ENCODE assay signal across 22 cellular contexts in genomic region chr2:46434851-46435273, GRCh38. TPM values are rescaled to one million over a fixed set of nuclear protein-coding genes. Genes with fewer than 3 reads are reported as not detected.
DNase-seq lines count a peak whose midpoint lies in the region; FAIRE-seq and TF ChIP-seq lines count a peak whose summit lies in the region.
"Had no signal": no experiment of that assay in that cellular context is flagged by ENCODE, and none has a peak within 500 bp of the region (broad histone marks: within the 10 kb centered on the region; RNA-seq: fewer than 3 reads in every experiment).

No MANE protein-coding gene starts in this region.

- H3K23ac ChIP-seq in H1 (ENCODE audit: insufficient read length): no peak overlapping the region
- H3K23ac ChIP-seq in mesendoderm (ENCODE audit: low read length): no peak overlapping the region

- TF ChIP-seq EP300 in H1 (IDR thresholded peaks at IDR 0.05; ENCODE audit: borderline replicate concordance in 1 of 2, low read depth in 2 of 2, low read length in 2 of 2): no peak

- peaks cover 1% of the 10 kb centered on the region for H3K27me3 Mint-ChIP-seq in endothelial cell (ENCODE audit: unreplicated experiment)

- no peaks in the 10 kb centered on the region for H3K79me1 ChIP-seq in H1 (ENCODE audit: low read depth, low read length)
- no peaks in the 10 kb centered on the region for H3K79me1 ChIP-seq in mesendoderm (ENCODE audit: low read length)

- H3K36me3 ChIP-seq in H1 (ENCODE audit: control insufficient read depth in 2 of 4, insufficient read depth in 4 of 4, low read length in 3 of 4) (no peaks in the 10 kb centered on the region), mesendoderm (ENCODE audit: control insufficient read depth, insufficient read depth, low read length) (no peaks in the 10 kb centered on the region)
- H3K36me3 ChIP-seq: BLaER1, Peyer's patch, uterus had no signal

- no peak overlapping the region for H2BK5ac ChIP-seq in H1 (ENCODE audit: low read depth, low read length)
- no peak overlapping the region for H2BK5ac ChIP-seq in mesendoderm (ENCODE audit: low read length)

- H3K23me2 ChIP-seq in H1 (ENCODE audit: low read depth, low read length): no peaks in the 10 kb centered on the region

- H4K20me1 ChIP-seq in H1 (replicated peaks in 1 of 2; ENCODE audit: control insufficient read depth in 1 of 2, insufficient read depth in 2 of 2, low read length in 2 of 2): no peaks in the 10 kb centered on the region
- H4K20me1 ChIP-seq: BLaER1 had no signal

- no peak overlapping the region for H2AFZ ChIP-seq in H1 (ENCODE audit: low read length)

- H3K9ac ChIP-seq in H1 (replicated peaks in 1 of 4; ENCODE audit: extremely low read depth in 1 of 4, low read depth in 3 of 4, low read length in 3 of 4): no peak overlapping the region
- H3K9ac ChIP-seq in mesendoderm (ENCODE audit: low read length): no peak overlapping the region
- H3K9ac ChIP-seq: BLaER1 had no signal

- H3K18ac ChIP-seq in H1 (ENCODE audit: extremely low read depth, low read length) (no peak overlapping the region), mesendoderm (ENCODE audit: low read length) (no peak overlapping the region)

- CTCF ChIA-PET in H1 (lab: Charles Lee; ENCODE audit: partially characterized antibody): interaction anchor here (1.3 kb wide), 1 partner anchor 364 kb away, joined by 3 read pairs; no protein-coding TSS in a partner anchor

- no peaks in the 10 kb centered on the region for H3K9me3 ChIP-seq in H1 (ENCODE audit: insufficient read depth in 2 of 2, low read depth in 1 of 2, low read length in 1 of 2)
- H3K9me3 ChIP-seq: BLaER1, Peyer's patch, uterus had no signal

- H2AK5ac ChIP-seq in H1 (ENCODE audit: low read depth, low read length) (no peak overlapping the region), mesendoderm (ENCODE audit: low read length) (no peak overlapping the region)

- no peak for TF ChIP-seq RAD21 in H1 (IDR thresholded peaks at IDR 0.05 in 1 of 2, conservative IDR thresholded peaks at IDR 0.05 in 1 of 2; ENCODE audit: low read depth in 2 of 2, low read length in 2 of 2)

- H3K4ac ChIP-seq in H1 (replicated peaks; ENCODE audit: insufficient read length, low read depth, low read length) (no peak overlapping the region), mesendoderm (ENCODE audit: low read depth, low read length) (peak overlapping the region; percentile 16)

- no peak overlapping the region for H4K91ac ChIP-seq in H1 (replicated peaks; ENCODE audit: insufficient read length, low read length)

- no peaks in the 10 kb centered on the region for H3K36me3 Mint-ChIP-seq in endothelial cell (ENCODE audit: low read depth, unreplicated experiment)

- H3K4me3 ChIP-seq in AG10803 (ENCODE audit: low read length): no peak overlapping the region
- no peak overlapping the region for H3K4me3 ChIP-seq in H1 (ENCODE audit: extremely low read depth in 1 of 4, insufficient read depth in 2 of 4, low read depth in 3 of 4, low read length in 4 of 4)
- H3K4me3 ChIP-seq in mesendoderm (ENCODE audit: low read length): no peak overlapping the region
- H3K4me3 ChIP-seq: BLaER1, Peyer's patch, uterus had no signal

- H3K4me1 Mint-ChIP-seq in endothelial cell (ENCODE audit: unreplicated experiment): peaks cover 6% of the 10 kb centered on the region

- peak; percentile 48 for DNase-seq in AG10803 (ENCODE audit: low read depth)
- peak; percentile 16 for DNase-seq in NCI-H226
- no peak for DNase-seq in H1 (ENCODE audit: low read depth in 1 of 2, low spot score in 2 of 2)
- DNase-seq in mesendoderm: peak; percentile 37
- DNase-seq in NCI-H146 (lab: John Stamatoyannopoulos, UW): no peak
- DNase-seq in NCI-H446 treated with DMSO at 0.1 percent for 48 hours (lab: John Stamatoyannopoulos, UW): no peak
- DNase-seq in endothelial cell (ENCODE audit: low spot score): no peak
- no peak for DNase-seq in GM12891 (ENCODE audit: insufficient read length, low spot score)
- DNase-seq: activated T-cell treated with anti-CD3 and anti-CD28 coated beads, Interleukin-2, amount 50 U/mL, for 4 hours; aorta; GOT3; NCI-H1105; Peyer's patch; stimulated activated CD8-positive, alpha-beta memory T cell treated with anti-CD3 and anti-CD28 coated beads, Interleukin-4, amount 100 ng/mL, for 48 hours; T-helper 2 cell; uterus had no signal

- H2BK15ac ChIP-seq in H1 (ENCODE audit: low read length) (no peak overlapping the region), mesendoderm (replicated peaks; ENCODE audit: low read depth) (no peak overlapping the region)

- no peak overlapping the region for H2BK20ac ChIP-seq in H1 (ENCODE audit: low read length)

- H3K27me3 ChIP-seq in H1 (replicated peaks in 1 of 4; ENCODE audit: control insufficient read depth in 3 of 4, extremely low read depth in 1 of 4, insufficient read depth in 3 of 4, low read length in 3 of 4) (no peaks in the 10 kb centered on the region), mesendoderm (ENCODE audit: insufficient read depth, low read length, poor library complexity) (no peaks in the 10 kb centered on the region)
- H3K27me3 ChIP-seq: BLaER1, Peyer's patch, uterus had no signal

- H3K4me3 Mint-ChIP-seq in endothelial cell (ENCODE audit: unreplicated experiment): no peak overlapping the region
- H3K4me3 Mint-ChIP-seq: activated T-cell treated with anti-CD3 and anti-CD28 coated beads, Interleukin-2, amount 50 U/mL, for 4 hours had no signal

- no peak overlapping the region for H4K5ac ChIP-seq in H1 (ENCODE audit: insufficient read length, low read depth, low read length)
- no peak overlapping the region for H4K5ac ChIP-seq in mesendoderm (ENCODE audit: low read length)

- H2BK12ac ChIP-seq in H1 (ENCODE audit: low read depth, low read length): no peak overlapping the region

- H3K4me1 ChIP-seq in H1 (replicated peaks in 1 of 4; ENCODE audit: control insufficient read depth in 3 of 4, insufficient read depth in 4 of 4, low read length in 3 of 4) (peaks cover 0 to 6% (median 5%) of the 10 kb centered on the region in 4 experiments; a peak in 4 of 7 replicates), mesendoderm (ENCODE audit: control insufficient read depth, low read depth, low read length) (no peaks in the 10 kb centered on the region)
- H3K4me1 ChIP-seq: Peyer's patch had no signal

- no peak overlapping the region for H2BK120ac ChIP-seq in H1 (replicated peaks; ENCODE audit: low read depth, low read length)
- no peak overlapping the region for H2BK120ac ChIP-seq in mesendoderm (ENCODE audit: low read depth, low read length)

- no peak overlapping the region for H3K27ac ChIP-seq in H1 (ENCODE audit: low read depth, low read length)
- no peak overlapping the region for H3K27ac ChIP-seq in mesendoderm (ENCODE audit: low read depth, low read length)
- H3K27ac ChIP-seq: BLaER1, Peyer's patch had no signal

- TF ChIP-seq CTCF in AG10803 (conservative IDR thresholded peaks at IDR 0.05; ENCODE audit: low read length): no peak
- no peak for TF ChIP-seq CTCF in H1 (IDR thresholded peaks at IDR 0.05; ENCODE audit: control extremely low read depth in 1 of 3, insufficient read depth in 1 of 3, low read depth in 1 of 3, low read length in 3 of 3)
- no peak for TF ChIP-seq CTCF in endothelial cell (IDR thresholded peaks at IDR 0.05; ENCODE audit: unreplicated experiment)

- no peak overlapping the region for H4K8ac ChIP-seq in H1 (ENCODE audit: extremely low read depth, insufficient read depth, low read length)
- no peak overlapping the region for H4K8ac ChIP-seq in mesendoderm (ENCODE audit: low read depth, low read length)

- no peak for FAIRE-seq in H1 (lab: Jason Lieb, UNC)
- FAIRE-seq in GM12891 (lab: Jason Lieb, UNC): no peak
- FAIRE-seq: endometrium had no signal

- H3K79me2 ChIP-seq in H1 (ENCODE audit: control insufficient read depth in 1 of 2, insufficient read depth in 2 of 2, low read length in 2 of 2) (no peaks in the 10 kb centered on the region), mesendoderm (ENCODE audit: control insufficient read depth, insufficient read depth, low read length) (no peaks in the 10 kb centered on the region)

- no peak overlapping the region for H3K14ac ChIP-seq in H1 (ENCODE audit: insufficient read length)

- POLR2A ChIA-PET in H1 (lab: Charles Lee; ENCODE audit: partially characterized antibody): interaction anchor here (0.6 kb wide), 1 partner anchor 25 kb away, joined by 3 read pairs; no protein-coding TSS in a partner anchor

- no peak overlapping the region for H3K4me2 ChIP-seq in H1 (ENCODE audit: insufficient read depth in 1 of 2, low read depth in 2 of 2, low read length in 2 of 2)
- no peak overlapping the region for H3K4me2 ChIP-seq in mesendoderm (ENCODE audit: low read length)
- H3K4me2 ChIP-seq: BLaER1 had no signal

- H3K27ac Mint-ChIP-seq in endothelial cell (ENCODE audit: unreplicated experiment): no peak overlapping the region

- no peak overlapping the region for H3K56ac ChIP-seq in H1 (replicated peaks; ENCODE audit: insufficient read length, low read depth, low read length)
- no peak overlapping the region for H3K56ac ChIP-seq in mesendoderm (ENCODE audit: low read length)

- 81% methylated on average over 3 of the region's 3 CpGs; no CpG with 5 or more reads in 1 of the 2 experiments for WGBS in H1 (ENCODE audit: extremely low coverage in 1 of 2, insufficient coverage in 1 of 2, insufficient read length in 1 of 2, insufficient replicate concordance in 2 of 2, low coverage in 1 of 2, low lambda C conversion rate in 2 of 2, missing lambda C conversion rate in 1 of 2), 2 experiments
- no CpG with 5 or more reads among the region's 3 CpGs for WGBS in mesendoderm (ENCODE audit: extremely low coverage, insufficient coverage, low lambda C conversion rate)

- H3K9me3 Mint-ChIP-seq in endothelial cell (ENCODE audit: unreplicated experiment): no peaks in the 10 kb centered on the region
- H3K9me3 Mint-ChIP-seq: activated T-cell treated with anti-CD3 and anti-CD28 coated beads, Interleukin-2, amount 50 U/mL, for 4 hours had no signal

- no peak for TF ChIP-seq POLR2A in H1 (IDR thresholded peaks at IDR 0.05; ENCODE audit: control extremely low read depth in 1 of 2, low read depth in 2 of 2, low read length in 2 of 2)
- no peak for TF ChIP-seq POLR2A in GM12891 (IDR thresholded peaks at IDR 0.05; ENCODE audit: low read depth, low read length)

TF ChIP-seq in GM12891, 5 proteins besides CTCF, POLR2A, EP300 and RAD21:
- TF ChIP-seq SPI1 (IDR thresholded peaks at IDR 0.05; ENCODE audit: low read depth, low read length) (no peak), POU2F2 (IDR thresholded peaks at IDR 0.05; ENCODE audit: low read depth, low read length) (no peak)

RNA-seq across cellular contexts. Expression of gene TMEM247, which starts 44.5 kb away (rescaled TPM):
- total RNA-seq in H1 (2021; fragmentation: NEBNext Ultra II Directional; extraction: Animal tissue kit (Norgen Biotek cat#: 25700)): not detected in 2 replicates
- polyA plus RNA-seq in H1 (2011; rRNA removed): not detected in 2 replicates
- not detected for polyA plus RNA-seq in H1 (2011; cell fraction: cytosol; rRNA removed)
- polyA plus RNA-seq in H1 (2011; cell fraction: nucleus; rRNA removed): not detected
- polyA plus RNA-seq in H1 (2012, experiment 1 of 2): not detected in 4 replicates
- polyA plus RNA-seq in H1 (2012, experiment 2 of 2): not detected
- not detected for polyA plus RNA-seq in H1 (2013, experiment 1 of 2)
- polyA plus RNA-seq in H1 (2013, experiment 2 of 2): not detected
- polyA minus RNA-seq in H1 (2011; rRNA and poly(A)+ RNA removed): not detected in 2 replicates
- not detected for polyA minus RNA-seq in H1 (2011; cell fraction: cytosol; rRNA and poly(A)+ RNA removed)
- not detected for polyA minus RNA-seq in H1 (2011; cell fraction: nucleus; rRNA and poly(A)+ RNA removed)
- not detected for polyA plus RNA-seq in mesendoderm (2013, experiment 1 of 2)
- not detected for polyA plus RNA-seq in mesendoderm (2013, experiment 2 of 2)
- total RNA-seq in endothelial cell (ENCODE audit: unreplicated experiment): not detected
- polyA plus RNA-seq in GM12891 (2012; ENCODE audit: low read depth, missing spikeins): not detected
- total RNA-seq: activated T-cell treated with anti-CD3 and anti-CD28 coated beads, Interleukin-2, amount 50 U/mL, for 4 hours; aorta; Daoy; HT-29; NCI-H460; Peyer's patch; posterior vena cava; uterus had no signal
- polyA plus RNA-seq: aorta had no signal

Comparison
In these comparisons a context has a peak if more than half of its experiments do, and no peak if none do; other contexts are left out.
1. DNase-seq: peak in AG10803 (single experiment), NCI-H226 (single experiment) and mesendoderm (single experiment); none in H1 (0 of 2), NCI-H146 (single experiment), NCI-H446 treated with DMSO at 0.1 percent for 48 hours (single experiment), endothelial cell (single experiment) and GM12891 (single experiment).